In the genomic region with DNA sequence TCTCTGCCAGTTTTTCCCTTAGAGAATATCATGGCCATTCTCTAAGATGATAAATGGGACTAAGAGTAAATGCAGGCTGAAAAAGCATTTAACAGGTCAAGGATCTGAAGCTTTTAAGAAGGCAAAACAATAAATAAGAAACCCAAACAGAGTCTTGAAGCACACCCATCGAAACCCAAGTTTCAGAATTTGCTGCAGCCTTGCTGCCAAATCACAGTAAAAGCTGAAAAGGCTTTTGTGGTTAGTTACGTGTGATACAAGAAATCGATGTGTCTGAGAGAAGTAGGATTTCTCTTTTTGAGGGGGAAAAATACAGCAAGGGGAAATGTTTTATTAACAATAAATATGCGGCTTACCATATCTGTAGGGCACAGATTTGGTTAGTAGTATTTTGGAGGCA, we compare ENCODE assay signal across 28 cellular contexts.
"Had no signal": no experiment of that assay in that cellular context is flagged by ENCODE, and none has a peak within 500 bp of the region (broad histone marks: within the 10 kb centered on the region; RNA-seq: fewer than 3 reads in every experiment).

No MANE protein-coding gene starts in this region.

- H3K27ac ChIP-seq: ascending aorta, SJSA1 had no signal

- H3K36me3 Mint-ChIP-seq: activated naive CD4-positive, alpha-beta T cell treated with anti-CD3 and anti-CD28 coated beads, Interleukin-2, amount 50 U/mL, for 72 hours had no signal

- DNase-seq: activated CD4-positive, alpha-beta T cell treated with anti-CD3 and anti-CD28 coated beads for 48 hours; activated CD4-positive, alpha-beta T cell treated with anti-CD3 and anti-CD28 coated beads, Interleukin-2, amount 50 U/mL, for 4 hours; activated CD4-positive, CD25-positive, alpha-beta regulatory T cell treated with anti-CD3 and anti-CD28 coated beads, Interleukin-2, amount 50 U/mL, for 72 hours; activated CD8-positive, alpha-beta memory T cell treated with anti-CD3 and anti-CD28 coated beads, Interleukin-2, amount 50 U/mL, for 48 hours; activated CD8-positive, alpha-beta T cell treated with anti-CD3 and anti-CD28 coated beads, Interleukin-2, amount 10 ng/mL, durations not matched to agents 7 days and 5 days; activated effector memory CD4-positive, alpha-beta T cell treated with Interleukin-2 at 50 U/mL for 16 hours; activated naive CD4-positive, alpha-beta T cell; activated naive CD8-positive, alpha-beta T cell treated with anti-CD3 and anti-CD28 coated beads, Interleukin-2, amount 50 U/mL, for 24 hours; activated T-cell treated with anti-CD3 and anti-CD28 coated beads, Interleukin-2, amount 50 U/mL, for 1 hour; amniotic stem cell; NCI-H1092; NCI-H1417; NCI-H2029; NCI-H2107; NCI-H2171 treated with DMSO at 0.1 percent for 48 hours; NCI-H226; NCI-H526; NCI-H82; NK-92 treated with Interleukin-12 subunit alpha and Interleukin-12 subunit beta, amount 100 ng/mL, for 24 hours; PC-3; SHP77 had no signal

- H3K4me1 Mint-ChIP-seq: central memory CD8-positive, alpha-beta T cell had no signal

- ATAC-seq: activated CD8-positive, alpha-beta T cell treated with anti-CD3 and anti-CD28 coated beads, Interleukin-2, amount 10 ng/mL, durations not matched to agents 7 days and 5 days; activated naive CD4-positive, alpha-beta T cell treated with anti-CD3 and anti-CD28 coated beads, Interleukin-2, amount 50 U/mL, for 72 hours; activated naive CD8-positive, alpha-beta T cell treated with anti-CD3 and anti-CD28 coated beads, Interleukin-2, amount 50 U/mL, for 24 hours; PC-3 had no signal

- H3K36me3 ChIP-seq: ascending aorta had no signal

- H3K4me3 Mint-ChIP-seq: activated CD8-positive, alpha-beta T cell treated with anti-CD3 and anti-CD28 coated beads, Interleukin-2, amount 10 ng/mL, durations not matched to agents 7 days and 5 days; activated naive CD8-positive, alpha-beta T cell treated with anti-CD3 and anti-CD28 coated beads, Interleukin-2, amount 50 U/mL, for 24 hours; activated T-helper 1 cell treated with anti-CD3 and anti-CD28 coated beads, Interleukin-12 subunit alpha, Interleukin-12 subunit beta, Interleukin-2, Interleukin-4 antibody, amounts not matched to agents 30 ng/mL and 10 ng/mL and 1 ng/mL, durations not matched to agents 14 hours and 24 hours and 36 hours; brain; central memory CD8-positive, alpha-beta T cell; T-helper 1 cell treated with Interleukin-12 subunit alpha and Interleukin-12 subunit beta and Interleukin-4 antibody, amounts not matched to agents 30 μg/mL and 1 μg/mL, for 36 hours had no signal

- H3K27me3 Mint-ChIP-seq: activated naive CD8-positive, alpha-beta T cell treated with anti-CD3 and anti-CD28 coated beads, Interleukin-2, amount 50 U/mL, for 24 hours; brain had no signal

- H3K27ac Mint-ChIP-seq: activated CD8-positive, alpha-beta T cell treated with anti-CD3 and anti-CD28 coated beads, Interleukin-2, amount 10 ng/mL, durations not matched to agents 7 days and 5 days; activated naive CD4-positive, alpha-beta T cell treated with anti-CD3 and anti-CD28 coated beads, Interleukin-2, amount 50 U/mL, for 72 hours; activated naive CD8-positive, alpha-beta T cell treated with anti-CD3 and anti-CD28 coated beads, Interleukin-2, amount 50 U/mL, for 24 hours; activated T-helper 1 cell treated with anti-CD3 and anti-CD28 coated beads, Interleukin-12 subunit alpha, Interleukin-12 subunit beta, Interleukin-2, Interleukin-4 antibody, amounts not matched to agents 30 ng/mL and 10 ng/mL and 1 ng/mL, durations not matched to agents 14 hours and 24 hours and 36 hours; brain; T-helper 1 cell treated with Interleukin-12 subunit alpha and Interleukin-12 subunit beta and Interleukin-4 antibody, amounts not matched to agents 30 μg/mL and 1 μg/mL, for 36 hours had no signal

- H3K9me3 ChIP-seq: ascending aorta, SJSA1 had no signal

- H3K27me3 ChIP-seq: ascending aorta, SJSA1 had no signal

- H3K4me3 ChIP-seq: ascending aorta, SJSA1 had no signal

- H3K9me3 Mint-ChIP-seq: activated naive CD4-positive, alpha-beta T cell treated with anti-CD3 and anti-CD28 coated beads, Interleukin-2, amount 50 U/mL, for 72 hours; activated naive CD8-positive, alpha-beta T cell treated with anti-CD3 and anti-CD28 coated beads, Interleukin-2, amount 50 U/mL, for 24 hours; activated T-helper 1 cell treated with anti-CD3 and anti-CD28 coated beads, Interleukin-12 subunit alpha, Interleukin-12 subunit beta, Interleukin-2, Interleukin-4 antibody, amounts not matched to agents 30 ng/mL and 10 ng/mL and 1 ng/mL, durations not matched to agents 14 hours and 24 hours and 36 hours; central memory CD8-positive, alpha-beta T cell; T-helper 1 cell treated with Interleukin-12 subunit alpha and Interleukin-12 subunit beta and Interleukin-4 antibody, amounts not matched to agents 30 μg/mL and 1 μg/mL, for 36 hours had no signal
